ENCODE assay signal across 12 cellular contexts in the genomic region with DNA sequence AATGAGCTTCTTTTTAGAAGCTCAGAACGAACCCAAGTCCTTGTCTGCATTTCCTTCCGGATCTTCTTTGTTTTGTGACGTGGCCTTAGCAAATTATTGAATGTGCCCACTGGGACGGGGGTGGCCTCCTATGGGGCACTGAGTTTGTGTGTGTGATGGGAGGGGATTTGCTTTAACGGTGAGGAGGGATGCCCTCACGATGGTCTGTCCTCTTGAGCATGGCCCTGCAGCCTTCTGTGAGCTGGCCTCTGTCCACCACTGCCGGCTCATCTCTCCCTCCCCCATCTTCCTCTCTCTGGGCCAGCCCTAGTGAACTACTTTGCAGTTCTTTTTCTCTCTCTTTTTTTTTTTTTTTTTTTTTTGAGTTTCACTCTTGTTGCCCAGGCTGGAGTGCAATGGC.
DNase-seq lines count a peak whose midpoint lies in the region; TF ChIP-seq lines count a peak whose summit lies in the region.
"Had no signal": no experiment of that assay in that cellular context is flagged by ENCODE, and none has a peak within 500 bp of the region (broad histone marks: within the 10 kb centered on the region; RNA-seq: fewer than 3 reads in every experiment).

No MANE protein-coding gene starts in this region.

- H3K4me1 ChIP-seq in mammary epithelial cell (ENCODE audit: insufficient read depth, low read length), result peaks cover 18% of the 10 kb centered on the region
- H3K4me1 ChIP-seq in iPS-20b (ENCODE audit: insufficient read depth, low read length), result peaks cover 15% of the 10 kb centered on the region
- H3K4me1 ChIP-seq in spleen, result peaks cover 3 to 30% (median 17%) of the 10 kb centered on the region in 6 donors
- H3K4me1 ChIP-seq: foreskin keratinocyte had no signal

- H2AFZ ChIP-seq in mammary epithelial cell (ENCODE audit: low read depth, low read length), result peak overlapping the region; percentile 90

- intact Hi-C loops in mammary epithelial cell (cut with micrococcal nuclease) (no loop called here), spleen (cut with DNase I; ENCODE audit: low total_unique reads) (no loop called here)

- H3K79me2 ChIP-seq in mammary epithelial cell (ENCODE audit: insufficient read depth, low read length), result no peaks in the 10 kb centered on the region

- dilution Hi-C loops in mammary epithelial cell (cut with HindIII; ENCODE audit: low sequenced_read_pairs), result no loop called here

- CTCF ChIA-PET in mammary epithelial cell (lab: Charles Lee; ENCODE audit: low non-redundant PET), result no interaction called here

- H4K20me1 ChIP-seq in mammary epithelial cell (ENCODE audit: insufficient read depth, low read length), result no peaks in the 10 kb centered on the region

- H3K27me3 ChIP-seq in mammary epithelial cell (ENCODE audit: insufficient read depth, low read length) (no peaks in the 10 kb centered on the region), iPS-20b (ENCODE audit: insufficient read depth, low read length) (no peaks in the 10 kb centered on the region), spleen (replicated peaks in 1 of 7) (peaks cover 0 to 9% (median 0%) of the 10 kb centered on the region in 7 donors)
- H3K27me3 ChIP-seq: foreskin keratinocyte had no signal

- H3K9ac ChIP-seq in mammary epithelial cell (ENCODE audit: insufficient read depth, low read length), result no peak overlapping the region
- H3K9ac ChIP-seq in iPS-20b (ENCODE audit: low read depth, low read length), result peak overlapping the region; percentile 68; the same call in 1 of the 2 replicates

- no TSS peak for BruUV-seq in mammary epithelial cell (replicated peaks; lab: Mats Ljungman, UMichigan)

- peak overlapping the region; percentile 18 for H3K4me3 ChIP-seq in HFF-Myc (replicated peaks; ENCODE audit: low read depth, low read length)
- H3K4me3 ChIP-seq in mammary epithelial cell (replicated peaks in 1 of 3; ENCODE audit: insufficient read depth in 1 of 3, low read depth in 2 of 3, low read length in 3 of 3), result no peak overlapping the region
- H3K4me3 ChIP-seq in iPS-20b (ENCODE audit: low read length), result peak overlapping the region; percentile 51; the same call in 1 of the 2 replicates
- H3K4me3 ChIP-seq in spleen, result peak overlapping the region in 1 of 8 donors; percentile 35
- H3K4me3 ChIP-seq: thoracic aorta had no signal

- H3K36me3 ChIP-seq in mammary epithelial cell (ENCODE audit: insufficient read depth, low read length), result no peaks in the 10 kb centered on the region
- H3K36me3 ChIP-seq in iPS-20b (ENCODE audit: insufficient read depth, low read depth, low read length), result no peaks in the 10 kb centered on the region
- peaks cover 0 to 16% (median 0%) of the 10 kb centered on the region in 6 donors for H3K36me3 ChIP-seq in spleen
- H3K36me3 ChIP-seq: thoracic aorta had no signal

- H3K9me3 ChIP-seq in mammary epithelial cell (replicated peaks; ENCODE audit: insufficient read depth, low read length), result no peaks in the 10 kb centered on the region
- H3K9me3 ChIP-seq in iPS-20b (ENCODE audit: insufficient read depth, low read depth, low read length), result no peaks in the 10 kb centered on the region
- no peaks in the 10 kb centered on the region for H3K9me3 ChIP-seq in spleen
- H3K9me3 ChIP-seq: thoracic aorta had no signal

- H3K27ac ChIP-seq in mammary epithelial cell (ENCODE audit: insufficient read depth, low read depth, low read length) (no peak overlapping the region), iPS-20b (ENCODE audit: low read length) (peak overlapping the region; percentile 30), spleen (peak overlapping the region in 6 of 8 donors; percentile 44 to 80 (median 73))
- H3K27ac ChIP-seq: foreskin keratinocyte, thoracic aorta had no signal

- DNase-seq in HFF-Myc (ENCODE audit: extremely low read depth, low read depth), result no peak
- no peak for DNase-seq in mammary epithelial cell
- DNase-seq in spleen, result peak; percentile 54
- DNase-seq in superior temporal gyrus (ENCODE audit: extremely low spot score), result no peak
- no peak for DNase-seq in GM20000 (ENCODE audit: low spot score)
- no peak for DNase-seq in COLO668 (lab: John Stamatoyannopoulos, UW; ENCODE audit: unreplicated experiment)
- DNase-seq in activated CD4-positive, CD25-positive, alpha-beta regulatory T cell (lab: John Stamatoyannopoulos, UW), result no peak
- DNase-seq: activated T-cell treated with anti-CD3 and anti-CD28 coated beads, Interleukin-2, amount 50 U/mL, for 24 hours; KBM-7 had no signal

- WGBS in mammary epithelial cell (ENCODE audit: low coverage, missing lambda C conversion rate), result 89% methylated on average over 5 of the region's 7 CpGs
- WGBS in spleen, 5 donors, result 48 to 60% (median 51%) methylated on average over 7 of the region's 7 CpGs

- in situ Hi-C loops in mammary epithelial cell (cut with MboI; ENCODE audit: low sequenced_read_pairs in 2 of 2), result loop anchor here in 1 of 2 donors (25.0 kb wide), 1 partner anchor 470 kb away; the partner anchor contains the start of gene MRPS33

- TF ChIP-seq POLR2A in spleen (IDR thresholded peaks at IDR 0.05), result no peak

- TF ChIP-seq CTCF in HFF-Myc (IDR thresholded peaks at IDR 0.05; ENCODE audit: low read depth, low read length, missing control alignments), result no peak
- no peak for TF ChIP-seq CTCF in mammary epithelial cell (conservative IDR thresholded peaks at IDR 0.05 in 1 of 2, IDR thresholded peaks at IDR 0.05 in 1 of 2; ENCODE audit: extremely low read depth in 1 of 2, insufficient read depth in 1 of 2, low read depth in 1 of 2, low read length in 2 of 2)
- no peak for TF ChIP-seq CTCF in spleen (IDR thresholded peaks at IDR 0.05 in 8 of 11, conservative IDR thresholded peaks at IDR 0.05 in 3 of 11)
- no peak for TF ChIP-seq CTCF in GM20000 (IDR thresholded peaks at IDR 0.05; ENCODE audit: extremely low read depth, missing control alignments)

- H3K4me2 ChIP-seq in mammary epithelial cell (ENCODE audit: insufficient read depth, low read depth, low read length), result peak overlapping the region; percentile 73

Comparison
In these comparisons a context has a peak if more than half of its experiments do, and no peak if none do; other contexts are left out.
1. H3K4me3 ChIP-seq: peak in HFF-Myc (single experiment) and iPS-20b (single experiment); none in mammary epithelial cell (0 of 3).